Comparison of ENCODE assay signal across 8 cellular contexts in genomic region chr11:12692238-12693074, GRCh38. TPM values are rescaled to one million over a fixed set of nuclear protein-coding genes. Genes with fewer than 3 reads are reported as not detected.
DNase-seq lines count a peak whose midpoint lies in the region; ATAC-seq and TF ChIP-seq lines count a peak whose summit lies in the region.

No MANE protein-coding gene starts in this region.

- H3K4me3 Mint-ChIP-seq in neural progenitor cell: peak overlapping the region; percentile 69
- H3K4me3 Mint-ChIP-seq in naive thymus-derived CD4-positive, alpha-beta T cell: no peak overlapping the region
- no peak overlapping the region for H3K4me3 Mint-ChIP-seq in activated T-cell treated with anti-CD3 and anti-CD28 coated beads, Interleukin-2, amount 50 U/mL, for 24 hours

- H3F3A ChIP-seq in neural progenitor cell (ENCODE audit: low read depth): no peaks in the 10 kb centered on the region

- H3K9me3 ChIP-seq in neural progenitor cell (ENCODE audit: low read depth): no peaks in the 10 kb centered on the region
- H3K9me3 ChIP-seq in naive thymus-derived CD4-positive, alpha-beta T cell (ENCODE audit: control insufficient read depth in 2 of 3, low read length in 3 of 3): no peaks in the 10 kb centered on the region

- peak overlapping the region; percentile 45 for H3K4me2 ChIP-seq in neural progenitor cell

- CTCF ChIA-PET in naive thymus-derived CD4-positive, alpha-beta T cell (lab: Charles Lee): no interaction called here

- H4K20me1 ChIP-seq in neural progenitor cell (ENCODE audit: low read depth): peaks cover 100% of the 10 kb centered on the region

- H3K27me3 Mint-ChIP-seq in neural progenitor cell (ENCODE audit: insufficient read depth, low read depth): peaks cover 2% of the 10 kb centered on the region
- peaks cover 71 to 84% (median 75%) of the 10 kb centered on the region in 5 donors for H3K27me3 Mint-ChIP-seq in naive thymus-derived CD4-positive, alpha-beta T cell
- peaks cover 95% of the 10 kb centered on the region for H3K27me3 Mint-ChIP-seq in activated T-cell treated with anti-CD3 and anti-CD28 coated beads, Interleukin-2, amount 50 U/mL, for 24 hours

- H3K4me3 ChIP-seq in neural progenitor cell: no peak overlapping the region
- no peak overlapping the region for H3K4me3 ChIP-seq in naive thymus-derived CD4-positive, alpha-beta T cell (ENCODE audit: low read length)

- H3K4me1 ChIP-seq in neural progenitor cell: peaks cover 63% of the 10 kb centered on the region
- H3K4me1 ChIP-seq in naive thymus-derived CD4-positive, alpha-beta T cell (ENCODE audit: control insufficient read depth in 2 of 2, insufficient read depth in 2 of 2, low read length in 2 of 2): peaks cover 0 to 5% of the 10 kb centered on the region in 2 donors

- H3K36me3 ChIP-seq in neural progenitor cell: no peaks in the 10 kb centered on the region
- no peaks in the 10 kb centered on the region for H3K36me3 ChIP-seq in naive thymus-derived CD4-positive, alpha-beta T cell (ENCODE audit: control insufficient read depth in 2 of 3, insufficient read depth in 3 of 3, low read length in 3 of 3)

- no peaks in the 10 kb centered on the region for H3K27me3 ChIP-seq in neural progenitor cell
- peaks cover 0 to 6% of the 10 kb centered on the region in 2 donors for H3K27me3 ChIP-seq in naive thymus-derived CD4-positive, alpha-beta T cell (ENCODE audit: control insufficient read depth in 2 of 2, insufficient read depth in 2 of 2, low read length in 2 of 2)

- POLR2A ChIA-PET in naive thymus-derived CD4-positive, alpha-beta T cell (lab: Charles Lee): no interaction called here

- H3K4me1 Mint-ChIP-seq in neural progenitor cell: peaks cover 88% of the 10 kb centered on the region
- peaks cover 0 to 12% (median 6%) of the 10 kb centered on the region in 7 donors for H3K4me1 Mint-ChIP-seq in naive thymus-derived CD4-positive, alpha-beta T cell
- H3K4me1 Mint-ChIP-seq in activated T-cell treated with anti-CD3 and anti-CD28 coated beads, Interleukin-2, amount 50 U/mL, for 24 hours (ENCODE audit: low read depth): peaks cover 12% of the 10 kb centered on the region

- H3K79me2 ChIP-seq in neural progenitor cell (ENCODE audit: low read depth): peaks cover 100% of the 10 kb centered on the region

- intact Hi-C loops in naive thymus-derived CD4-positive, alpha-beta T cell (cut with micrococcal nuclease): no loop called here

- no peak overlapping the region for H3K9ac ChIP-seq in neural progenitor cell

- peaks cover 12% of the 10 kb centered on the region for H3K36me3 Mint-ChIP-seq in neural progenitor cell
- peaks cover 0 to 5% (median 0%) of the 10 kb centered on the region in 5 donors for H3K36me3 Mint-ChIP-seq in naive thymus-derived CD4-positive, alpha-beta T cell
- H3K36me3 Mint-ChIP-seq in activated T-cell treated with anti-CD3 and anti-CD28 coated beads, Interleukin-2, amount 50 U/mL, for 24 hours (ENCODE audit: low read depth): no peaks in the 10 kb centered on the region

- no peak overlapping the region for H2AFZ ChIP-seq in neural progenitor cell (replicated peaks)

- H3K27ac ChIP-seq in neural progenitor cell: peak overlapping the region; percentile 16
- no peak overlapping the region for H3K27ac ChIP-seq in naive thymus-derived CD4-positive, alpha-beta T cell (ENCODE audit: low read depth, low read length)

- peak overlapping the region; percentile 99 for H3K27ac Mint-ChIP-seq in neural progenitor cell
- H3K27ac Mint-ChIP-seq in naive thymus-derived CD4-positive, alpha-beta T cell: no peak overlapping the region
- no peak overlapping the region for H3K27ac Mint-ChIP-seq in activated T-cell treated with anti-CD3 and anti-CD28 coated beads, Interleukin-2, amount 50 U/mL, for 24 hours

- DNase-seq in GM03348 (ENCODE audit: low spot score) (peak; percentile 75), SHP77 (lab: John Stamatoyannopoulos, UW) (peak; percentile 42 to 80), fibroblast of peridontal ligament (ENCODE audit: extremely low read depth) (peak; percentile 97), neural progenitor cell (ENCODE audit: low spot score) (peak; percentile 66), NCI-H2171 treated with DMSO at 0.1 percent for 48 hours (lab: John Stamatoyannopoulos, UW) (no peak)
- no peak for DNase-seq in naive thymus-derived CD4-positive, alpha-beta T cell
- DNase-seq in activated T-cell treated with anti-CD3 and anti-CD28 coated beads, Interleukin-2, amount 50 U/mL, for 24 hours: no peak

- no peak for TF ChIP-seq CTCF in neural progenitor cell (IDR thresholded peaks at IDR 0.05)

- H3K9me3 Mint-ChIP-seq in neural progenitor cell: no peaks in the 10 kb centered on the region
- peaks cover 0 to 4% (median 0%) of the 10 kb centered on the region in 11 donors for H3K9me3 Mint-ChIP-seq in naive thymus-derived CD4-positive, alpha-beta T cell
- H3K9me3 Mint-ChIP-seq in activated T-cell treated with anti-CD3 and anti-CD28 coated beads, Interleukin-2, amount 50 U/mL, for 24 hours: no peaks in the 10 kb centered on the region

- no peak for ATAC-seq in HG03571 (IDR thresholded peaks at IDR 0.05; ENCODE audit: unreplicated experiment)
- no peak for ATAC-seq in naive thymus-derived CD4-positive, alpha-beta T cell

RNA-seq across cellular contexts. Expression of gene TEAD1, which starts 18.2 kb away (rescaled TPM):
- total RNA-seq in neural progenitor cell (ENCODE audit: low replicate concordance): 93.8 and 98.3 TPM in 2 replicates
- total RNA-seq in naive thymus-derived CD4-positive, alpha-beta T cell: under 1 TPM in 2 of 5 experiments, not detected in 3; 0.07 to 0.22 TPM
- polyA plus RNA-seq in naive thymus-derived CD4-positive, alpha-beta T cell: under 1 TPM in 1 of 2 donors, not detected in 1; 0.02 TPM

Comparison
In these comparisons a context has a peak if more than half of its experiments do, and no peak if none do; other contexts are left out.
1. DNase-seq: peak in GM03348 (single experiment), SHP77 (2 of 2), fibroblast of peridontal ligament (single experiment) and neural progenitor cell (single experiment); none in naive thymus-derived CD4-positive, alpha-beta T cell (0 of 9), NCI-H2171 treated with DMSO at 0.1 percent for 48 hours (single experiment) and activated T-cell treated with anti-CD3 and anti-CD28 coated beads, Interleukin-2, amount 50 U/mL, for 24 hours (single experiment).
2. RNA of gene TEAD1, which starts 18.2 kb away (total RNA-seq): 93.8 to 98.3 TPM in neural progenitor cell; 0.07 to 0.22 TPM in naive thymus-derived CD4-positive, alpha-beta T cell; every median in the first group is over 10 times any median in the second.